8 cellular contexts compared by ENCODE assay signal in genomic region chr18:908631-909621, GRCh38. TPM values are rescaled to one million over a fixed set of nuclear protein-coding genes. Genes with fewer than 3 reads are reported as not detected.
DNase-seq lines count a peak whose midpoint lies in the region; TF ChIP-seq lines count a peak whose summit lies in the region.

No MANE protein-coding gene starts in this region.

- peak overlapping the region; percentile 66 for H3K4me3 Mint-ChIP-seq in activated T-cell treated with anti-CD3 and anti-CD28 coated beads, Interleukin-2, amount 50 U/mL, for 24 hours

- 3 to 5% methylated on average over 33 to 65 of the region's 65 CpGs for WGBS in testis, 2 donors

- intact Hi-C loops in testis (cut with DNase I; ENCODE audit: low total_unique reads) = no loop called here
- intact Hi-C loops in head of caudate nucleus (cut with DNase I) = no loop called here

- TF ChIP-seq POLR2A in testis (IDR thresholded peaks at IDR 0.05) = no peak

- H3K36me3 ChIP-seq in iPS-20b (ENCODE audit: insufficient read depth, low read depth, low read length) (no peaks in the 10 kb centered on the region), testis (ENCODE audit: low read depth, missing control alignments) (no peaks in the 10 kb centered on the region)

- peaks cover 3% of the 10 kb centered on the region for H3K9me3 Mint-ChIP-seq in activated T-cell treated with anti-CD3 and anti-CD28 coated beads, Interleukin-2, amount 50 U/mL, for 24 hours

- H3K9me3 ChIP-seq in iPS-20b (ENCODE audit: insufficient read depth, low read depth, low read length) (peaks cover 3% of the 10 kb centered on the region; the same call in 1 of the 2 replicates), testis (no peaks in the 10 kb centered on the region)

- peaks cover 30% of the 10 kb centered on the region for H3K4me1 Mint-ChIP-seq in activated T-cell treated with anti-CD3 and anti-CD28 coated beads, Interleukin-2, amount 50 U/mL, for 24 hours (ENCODE audit: low read depth)

- H3K36me3 Mint-ChIP-seq in activated T-cell treated with anti-CD3 and anti-CD28 coated beads, Interleukin-2, amount 50 U/mL, for 24 hours (ENCODE audit: low read depth) = no peaks in the 10 kb centered on the region

- H3K27ac ChIP-seq in iPS-20b (ENCODE audit: low read length) = no peak overlapping the region
- no peak overlapping the region for H3K27ac ChIP-seq in testis

- H3K27me3 ChIP-seq in iPS-20b (ENCODE audit: insufficient read depth, low read length) (peaks cover 98% of the 10 kb centered on the region), testis (no peaks in the 10 kb centered on the region)

- no peak overlapping the region for H3K27ac Mint-ChIP-seq in activated T-cell treated with anti-CD3 and anti-CD28 coated beads, Interleukin-2, amount 50 U/mL, for 24 hours

- H3K4me1 ChIP-seq in iPS-20b (ENCODE audit: insufficient read depth, low read length) (peaks cover 5% of the 10 kb centered on the region; the same call in 1 of the 2 replicates), testis (peaks cover 28% of the 10 kb centered on the region)

- TF ChIP-seq CTCF in WI38 (IDR thresholded peaks at IDR 0.05; ENCODE audit: low read depth, low read length) (no peak), testis (IDR thresholded peaks at IDR 0.05) (no peak)

- H3K9ac ChIP-seq in iPS-20b (ENCODE audit: low read depth, low read length) = no peak overlapping the region

- peaks cover 86% of the 10 kb centered on the region for H3K27me3 Mint-ChIP-seq in activated T-cell treated with anti-CD3 and anti-CD28 coated beads, Interleukin-2, amount 50 U/mL, for 24 hours

- DNase-seq in activated T-cell treated with anti-CD3 and anti-CD28 coated beads, Interleukin-2, amount 50 U/mL, for 24 hours = no peak
- DNase-seq in activated T-cell treated with anti-CD3 and anti-CD28 coated beads, Interleukin-2, amount 50 U/mL, for 1 hour = no peak
- DNase-seq in testis = no peak
- DNase-seq in head of caudate nucleus = no peak
- DNase-seq in activated CD4-positive, CD25-positive, alpha-beta regulatory T cell treated with anti-CD3 and anti-CD28 coated beads, Interleukin-2, amount 50 U/mL, for 72 hours = no peak
- no peak for DNase-seq in T1000 (lab: John Stamatoyannopoulos, UW)

- H3K4me3 ChIP-seq in WI38 (ENCODE audit: low read depth, low read length) = peak overlapping the region; percentile 17
- peak overlapping the region; percentile 23 for H3K4me3 ChIP-seq in iPS-20b (ENCODE audit: low read length)
- H3K4me3 ChIP-seq in testis = peak overlapping the region; percentile 16 to 53

RNA-seq across cellular contexts. Expression of gene ADCYAP1, which starts 4.3 kb away (rescaled TPM):
- total RNA-seq in testis = 10 to 100 TPM in 1 of 2 donors, 1 to 10 TPM in 1; 3.2 to 10.1 TPM
- polyA plus RNA-seq in testis (ENCODE audit: insufficient read depth, low read depth, low replicate concordance) = 3.1 TPM
